In the genomic region with DNA sequence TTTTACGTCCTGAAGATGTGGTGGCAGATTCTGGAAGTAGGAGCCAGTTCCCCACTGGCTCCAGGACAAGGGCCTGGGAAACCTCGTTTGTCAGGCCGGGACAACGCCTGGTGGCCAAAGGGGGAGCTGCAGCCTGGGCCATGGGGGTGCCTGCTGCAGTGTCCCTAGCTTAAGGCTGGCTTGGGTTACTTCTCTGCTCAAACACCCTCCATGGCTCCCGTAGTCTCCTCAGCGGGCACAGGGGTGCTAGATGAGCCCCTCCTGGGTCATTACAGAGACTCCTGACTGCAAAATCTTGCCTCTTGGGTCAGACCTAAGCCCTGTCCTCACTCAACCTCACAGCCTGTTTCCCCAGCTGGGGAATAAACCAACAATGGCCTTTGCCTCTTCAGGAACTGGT, we compare ENCODE assay signal across 8 cellular contexts. TPM values are rescaled to one million over a fixed set of nuclear protein-coding genes. Genes with fewer than 3 reads are reported as not detected.
DNase-seq lines count a peak whose midpoint lies in the region; ATAC-seq and TF ChIP-seq lines count a peak whose summit lies in the region.

No MANE protein-coding gene starts in this region.

- no peak overlapping the region for H2AFZ ChIP-seq in SU-DHL-6 (ENCODE audit: low read depth, low read length, severe bottlenecking)

- no peaks in the 10 kb centered on the region for H3K4me1 ChIP-seq in CD8-positive, alpha-beta memory T cell (ENCODE audit: insufficient read depth, low read length)

- POLR2A ChIA-PET in CD8-positive, alpha-beta memory T cell (lab: Charles Lee), result no interaction called here

- no peak overlapping the region for H3K4me2 ChIP-seq in SU-DHL-6 (ENCODE audit: low read depth, low read length, poor library complexity, severe bottlenecking)

- no peaks in the 10 kb centered on the region for H3K9me3 Mint-ChIP-seq in CD8-positive, alpha-beta memory T cell

- no peaks in the 10 kb centered on the region for H3K79me2 ChIP-seq in SU-DHL-6 (ENCODE audit: insufficient read depth, low read length)

- CTCF ChIA-PET in CD8-positive, alpha-beta memory T cell (lab: Charles Lee), result interaction anchor here (1.1 to 4.5 kb wide), 5 partner anchors 8 to 91 kb away, joined by 3 to 21 read pairs (median 4); partner anchors contain the start of gene GMIP

- H3K9me3 ChIP-seq in SU-DHL-6 (ENCODE audit: insufficient read depth, low read length), result no peaks in the 10 kb centered on the region
- no peaks in the 10 kb centered on the region for H3K9me3 ChIP-seq in CD8-positive, alpha-beta memory T cell (ENCODE audit: low read length)

- no peaks in the 10 kb centered on the region for H3K36me3 ChIP-seq in SU-DHL-6 (ENCODE audit: low read length)
- no peaks in the 10 kb centered on the region for H3K36me3 ChIP-seq in CD8-positive, alpha-beta memory T cell (ENCODE audit: insufficient read depth, low read length)

- H3K9ac ChIP-seq in SU-DHL-6 (ENCODE audit: low read length), result no peak overlapping the region

- DNase-seq in A172 (ENCODE audit: low spot score) (peak; percentile 34), GM12865 (ENCODE audit: low read depth) (peak; percentile 52), hepatic stellate cell (ENCODE audit: low spot score) (peak; percentile 97), COLO829 (ENCODE audit: low spot score) (no peak)
- DNase-seq in CD8-positive, alpha-beta memory T cell, result no peak

- no peak overlapping the region for H3K27ac ChIP-seq in SU-DHL-6 (ENCODE audit: low read depth, low read length)
- no peak overlapping the region for H3K27ac ChIP-seq in CD8-positive, alpha-beta memory T cell (ENCODE audit: low read depth, low read length)

- TF ChIP-seq CTCF in GM12865 (IDR thresholded peaks at IDR 0.05; ENCODE audit: insufficient read depth, low read depth, low read length, missing control alignments), result peak; percentile 72
- TF ChIP-seq CTCF in SU-DHL-6 (IDR thresholded peaks at IDR 0.05; ENCODE audit: insufficient read depth, low read length, poor library complexity, severe bottlenecking), result peak; percentile 20

- no peaks in the 10 kb centered on the region for H3K36me3 Mint-ChIP-seq in CD8-positive, alpha-beta memory T cell

- ATAC-seq in HG02759 (IDR thresholded peaks at IDR 0.05; ENCODE audit: unreplicated experiment), result no peak
- no peak for ATAC-seq in HG02973 (IDR thresholded peaks at IDR 0.05; ENCODE audit: unreplicated experiment)

- no peaks in the 10 kb centered on the region for H3F3A ChIP-seq in SU-DHL-6 (ENCODE audit: insufficient read depth)

- peaks cover 0 to 4% (median 0%) of the 10 kb centered on the region in 3 donors for H3K4me1 Mint-ChIP-seq in CD8-positive, alpha-beta memory T cell

- no peak overlapping the region for H3K27ac Mint-ChIP-seq in CD8-positive, alpha-beta memory T cell

- no peaks in the 10 kb centered on the region for H3K27me3 ChIP-seq in SU-DHL-6 (ENCODE audit: low read length)
- H3K27me3 ChIP-seq in CD8-positive, alpha-beta memory T cell (ENCODE audit: insufficient read depth, low read length, poor library complexity, severe bottlenecking), result no peaks in the 10 kb centered on the region

- H3K27me3 Mint-ChIP-seq in CD8-positive, alpha-beta memory T cell, result peaks cover 4 to 8% of the 10 kb centered on the region in 2 donors

- H3K4me3 ChIP-seq in GM12865 (ENCODE audit: low read depth, low read length) (no peak overlapping the region), SU-DHL-6 (ENCODE audit: insufficient read depth, low read length, poor library complexity, severe bottlenecking) (no peak overlapping the region)
- H3K4me3 ChIP-seq in CD8-positive, alpha-beta memory T cell (ENCODE audit: low read length), result no peak overlapping the region

- no peak overlapping the region for H3K4me3 Mint-ChIP-seq in CD8-positive, alpha-beta memory T cell

- no peaks in the 10 kb centered on the region for H4K20me1 ChIP-seq in SU-DHL-6 (ENCODE audit: low read depth, low read length)

- no peaks in the 10 kb centered on the region for H3K9me2 ChIP-seq in SU-DHL-6 (replicated peaks; ENCODE audit: insufficient read depth, low read length)

RNA-seq across cellular contexts. Expression of gene CILP2, which starts 14.7 kb away (rescaled TPM):
- 0.02 and 0.05 TPM in 2 replicates for total RNA-seq in A172 (2014; rRNA removed; shearing (Covaris generic))
- under 1 TPM; 0.07 to 0.11 TPM for total RNA-seq in CD8-positive, alpha-beta memory T cell
- polyA plus RNA-seq in CD8-positive, alpha-beta memory T cell, result 0.33 TPM

RNA-seq across cellular contexts. Expression of gene YJEFN3, which starts 24.1 kb away (rescaled TPM):
- 0.62 and 1.1 TPM in 2 replicates for total RNA-seq in A172 (2014; rRNA removed; shearing (Covaris generic))
- total RNA-seq in CD8-positive, alpha-beta memory T cell, result 1 to 10 TPM; 6.5 to 7.5 TPM
- polyA plus RNA-seq in CD8-positive, alpha-beta memory T cell, result not detected

RNA-seq across cellular contexts. Expression of gene NDUFA13, which starts 36.8 kb away (rescaled TPM):
- 43.2 and 101 TPM in 2 replicates for total RNA-seq in A172 (2014; rRNA removed; shearing (Covaris generic))
- total RNA-seq in CD8-positive, alpha-beta memory T cell, result 100 to 1,000 TPM; 337 to 341 TPM
- 334 TPM for polyA plus RNA-seq in CD8-positive, alpha-beta memory T cell

RNA-seq across cellular contexts. Expression of gene TSSK6, which starts 37.5 kb away (rescaled TPM):
- 0.26 and 0.88 TPM in 2 replicates for total RNA-seq in A172 (2014; rRNA removed; shearing (Covaris generic))
- 1 to 10 TPM; 3.1 to 3.4 TPM for total RNA-seq in CD8-positive, alpha-beta memory T cell
- 1.4 TPM for polyA plus RNA-seq in CD8-positive, alpha-beta memory T cell

Comparison
In these comparisons a context has a peak if more than half of its experiments do, and no peak if none do; other contexts are left out.
1. DNase-seq: peak in A172 (single experiment), GM12865 (single experiment) and hepatic stellate cell (single experiment); none in CD8-positive, alpha-beta memory T cell (0 of 5) and COLO829 (single experiment).